21 cellular contexts compared by ENCODE assay signal in the genomic region with DNA sequence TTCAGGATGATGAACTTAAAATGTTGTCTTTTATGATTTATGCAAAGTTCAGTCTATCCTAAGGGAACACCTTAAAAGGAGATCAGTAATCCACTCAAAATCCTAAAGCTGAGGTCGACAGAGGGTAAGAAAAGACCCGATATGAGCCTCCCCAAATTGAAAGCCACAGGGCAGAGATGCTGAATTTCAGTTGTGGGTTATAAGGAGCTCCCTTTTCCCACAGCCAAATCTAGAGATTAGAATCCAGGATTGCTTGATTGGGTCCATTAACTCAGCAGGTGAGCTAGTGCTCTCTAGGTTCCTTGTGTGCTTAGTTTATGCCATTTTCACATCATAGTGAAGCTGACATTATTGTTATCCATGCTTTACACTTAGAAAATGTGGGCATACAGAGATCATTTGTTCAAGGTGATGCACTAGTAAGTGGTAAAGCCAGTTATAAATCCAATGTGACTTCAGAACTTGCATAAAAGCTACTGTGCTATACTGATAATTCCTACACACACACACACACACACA.
"Had no signal": no experiment of that assay in that cellular context is flagged by ENCODE, and none has a peak within 500 bp of the region (broad histone marks: within the 10 kb centered on the region; RNA-seq: fewer than 3 reads in every experiment).

No MANE protein-coding gene starts in this region.

- H3K27ac ChIP-seq: HL-60, KMS-11, RWPE1 had no signal

- H3K4me2 ChIP-seq: KMS-11 had no signal

- ATAC-seq: K562, Panc1, PC-3, SK-N-SH treated with all-trans-retinoic acid at 6 μM for 48 hours had no signal

- DNase-seq: Kasumi-1; MM.1S; NCI-H1092 treated with DMSO at 0.1 percent for 48 hours; NCI-H146; NCI-H1694 treated with DMSO at 0.1 percent for 48 hours; NCI-H2107; NCI-H2171 treated with DMSO at 0.1 percent for 48 hours; NCI-H345; NCI-H446 treated with DMSO at 0.1 percent for 48 hours; NCI-H510A treated with DMSO at 0.1 percent for 48 hours; NCI-H526; NCI-H748 treated with DMSO at 0.1 percent for 48 hours; NK-92 treated with Interleukin-12 subunit alpha and Interleukin-12 subunit beta, amount 100 ng/mL, for 24 hours; PC-3; SHP77 had no signal

- H3K9ac ChIP-seq: KMS-11 had no signal

- H3K4me3 ChIP-seq: K562 had no signal
